In genomic region chr10:72263613-72264241, GRCh38 we compare ENCODE assay signal across 8 cellular contexts. TPM values are rescaled to one million over a fixed set of nuclear protein-coding genes. Genes with fewer than 3 reads are reported as not detected.
DNase-seq lines count a peak whose midpoint lies in the region; ATAC-seq and TF ChIP-seq lines count a peak whose summit lies in the region.

No MANE protein-coding gene starts in this region.

- peak overlapping the region; percentile 83 for H3K27ac ChIP-seq in hepatocyte

- H3K79me2 ChIP-seq in hepatocyte: no peaks in the 10 kb centered on the region

- peak; percentile 36 for DNase-seq in A172 (ENCODE audit: low spot score)
- DNase-seq in Jurkat, Clone E6-1 (ENCODE audit: low read depth, low spot score): peak; percentile 93
- peak; percentile 31 for DNase-seq in SK-MEL-5 (ENCODE audit: low read depth, low spot score)
- peak; percentile 81 for DNase-seq in hepatocyte (ENCODE audit: low spot score)
- DNase-seq in NK-92 treated with Interleukin-12 subunit alpha and Interleukin-12 subunit beta, amount 100 ng/mL, for 24 hours (lab: John Stamatoyannopoulos, UW): no peak
- no peak for DNase-seq in SK-N-DZ (ENCODE audit: low spot score)
- DNase-seq in NCI-H1694 treated with DMSO at 0.1 percent for 48 hours (lab: John Stamatoyannopoulos, UW): no peak

- H2AFZ ChIP-seq in hepatocyte: no peak overlapping the region

- H3K9me3 ChIP-seq in hepatocyte (ENCODE audit: low read depth): no peaks in the 10 kb centered on the region

- no peaks in the 10 kb centered on the region for H4K20me1 ChIP-seq in hepatocyte (ENCODE audit: insufficient read depth, poor library complexity, severe bottlenecking)

- no peak overlapping the region for H3K4me2 ChIP-seq in hepatocyte

- TF ChIP-seq CTCF in hepatocyte (IDR thresholded peaks at IDR 0.05; ENCODE audit: poor library complexity): no peak

- H3K4me1 ChIP-seq in hepatocyte (ENCODE audit: insufficient read depth): peaks cover 37% of the 10 kb centered on the region

- ATAC-seq in HG03280 (IDR thresholded peaks at IDR 0.05; ENCODE audit: unreplicated experiment): no peak

- H3K4me3 ChIP-seq in Jurkat, Clone E6-1 (ENCODE audit: low read length): no peak overlapping the region
- no peak overlapping the region for H3K4me3 ChIP-seq in hepatocyte

- H3K36me3 ChIP-seq in hepatocyte (replicated peaks; ENCODE audit: insufficient read depth, low read depth): no peaks in the 10 kb centered on the region

- no peaks in the 10 kb centered on the region for H3K27me3 ChIP-seq in hepatocyte

- 83% methylated on average over 6 of the region's 6 CpGs for WGBS in hepatocyte (ENCODE audit: low lambda C conversion rate, missing lambda C conversion rate)

- in situ Hi-C loops in SK-MEL-5 (cut with HindIII; ENCODE audit: low pct_unique_long_range_greater_than_20kb, low sequenced_read_pairs): no loop called here

- H3K9me2 ChIP-seq in hepatocyte (replicated peaks; ENCODE audit: insufficient read depth): no peaks in the 10 kb centered on the region

RNA-seq across cellular contexts. Expression of gene DDIT4, which starts 10.0 kb away (rescaled TPM):
- total RNA-seq in A172 (2014; rRNA removed; shearing (Covaris generic)): 7.8 and 14.6 TPM in 2 replicates
- polyA plus RNA-seq in Jurkat, Clone E6-1 (2012; ENCODE audit: insufficient read depth, insufficient read length): 55.7 TPM
- 192 and 197 TPM in 2 replicates for total RNA-seq in SK-MEL-5 (2014; rRNA removed; shearing (Covaris generic))
- 186 and 211 TPM in 2 replicates for polyA plus RNA-seq in SK-MEL-5 (2015; cell fraction: cytosol; rRNA removed)
- polyA plus RNA-seq in SK-MEL-5 (2015; cell fraction: nucleus; rRNA removed): 215 and 235 TPM in 2 replicates
- total RNA-seq in hepatocyte: 162 and 165 TPM in 2 replicates
- 189 and 235 TPM in 2 replicates for polyA plus RNA-seq in hepatocyte
- 50.3 and 61.1 TPM in 2 replicates for polyA plus RNA-seq in SK-N-DZ (2014; cell fraction: cytosol; rRNA removed)
- 30.1 and 38.3 TPM in 2 replicates for polyA plus RNA-seq in SK-N-DZ (2014; cell fraction: nucleus; rRNA removed)

RNA-seq across cellular contexts. Expression of gene ASCC1, which starts 47.7 kb away (rescaled TPM):
- 30.0 and 39.5 TPM in 2 replicates for total RNA-seq in A172 (2014; rRNA removed; shearing (Covaris generic))
- 52.2 TPM for polyA plus RNA-seq in Jurkat, Clone E6-1 (2012; ENCODE audit: insufficient read depth, insufficient read length)
- total RNA-seq in SK-MEL-5 (2014; rRNA removed; shearing (Covaris generic)): 22.4 and 23.2 TPM in 2 replicates
- polyA plus RNA-seq in SK-MEL-5 (2015; cell fraction: cytosol; rRNA removed): 20.8 and 24.5 TPM in 2 replicates
- 14.2 and 15.1 TPM in 2 replicates for polyA plus RNA-seq in SK-MEL-5 (2015; cell fraction: nucleus; rRNA removed)
- 38.7 and 43.3 TPM in 2 replicates for total RNA-seq in hepatocyte
- polyA plus RNA-seq in hepatocyte: 25.2 and 31.8 TPM in 2 replicates
- polyA plus RNA-seq in SK-N-DZ (2014; cell fraction: cytosol; rRNA removed): 39.5 and 50.1 TPM in 2 replicates
- polyA plus RNA-seq in SK-N-DZ (2014; cell fraction: nucleus; rRNA removed): 23.2 and 23.7 TPM in 2 replicates

RNA-seq across cellular contexts. Expression of gene ANAPC16, which starts 47.9 kb away (rescaled TPM):
- 69.5 and 78.1 TPM in 2 replicates for total RNA-seq in A172 (2014; rRNA removed; shearing (Covaris generic))
- polyA plus RNA-seq in Jurkat, Clone E6-1 (2012; ENCODE audit: insufficient read depth, insufficient read length): 95.9 TPM
- total RNA-seq in SK-MEL-5 (2014; rRNA removed; shearing (Covaris generic)): 52.3 and 63.6 TPM in 2 replicates
- polyA plus RNA-seq in SK-MEL-5 (2015; cell fraction: cytosol; rRNA removed): 39.8 and 57.4 TPM in 2 replicates
- polyA plus RNA-seq in SK-MEL-5 (2015; cell fraction: nucleus; rRNA removed): 39.7 and 40.6 TPM in 2 replicates
- total RNA-seq in hepatocyte: 109 and 117 TPM in 2 replicates
- polyA plus RNA-seq in hepatocyte: 118 and 131 TPM in 2 replicates
- 96.1 and 104 TPM in 2 replicates for polyA plus RNA-seq in SK-N-DZ (2014; cell fraction: cytosol; rRNA removed)
- 51.8 and 51.9 TPM in 2 replicates for polyA plus RNA-seq in SK-N-DZ (2014; cell fraction: nucleus; rRNA removed)

Comparison
In these comparisons a context has a peak if more than half of its experiments do, and no peak if none do; other contexts are left out.
1. DNase-seq: peak in A172 (single experiment), Jurkat, Clone E6-1 (single experiment), SK-MEL-5 (single experiment) and hepatocyte (single experiment); none in NK-92 treated with Interleukin-12 subunit alpha and Interleukin-12 subunit beta, amount 100 ng/mL, for 24 hours (single experiment), SK-N-DZ (single experiment) and NCI-H1694 treated with DMSO at 0.1 percent for 48 hours (single experiment).
2. RNA of gene DDIT4, which starts 10.0 kb away (total RNA-seq): 192 to 197 TPM in SK-MEL-5 and 162 to 165 TPM in hepatocyte; 7.8 to 14.6 TPM in A172; every median in the first group is over 10 times any median in the second.